Comparison of ENCODE assay signal across 6 cellular contexts in genomic region chr16:5073771-5074170, GRCh38. TPM values are rescaled to one million over a fixed set of nuclear protein-coding genes. Genes with fewer than 3 reads are reported as not detected.
"Had no signal": no experiment of that assay in that cellular context is flagged by ENCODE, and none has a peak within 500 bp of the region (broad histone marks: within the 10 kb centered on the region; RNA-seq: fewer than 3 reads in every experiment).

No MANE protein-coding gene starts in this region.

RNA-seq across cellular contexts. Expression of gene C16orf89, which starts 8.0 kb away (rescaled TPM):
- total RNA-seq: naive thymus-derived CD8-positive, alpha-beta T cell; natural killer cell treated with Interleukin-12 subunit alpha and Interleukin-12 subunit beta and Interleukin-15 and Interleukin-18, amount 100 ng/mL, for 72 hours; neural crest cell; osteocyte; progenitor cell of endocrine pancreas; right lobe of liver had no signal
- polyA plus RNA-seq: naive thymus-derived CD8-positive, alpha-beta T cell had no signal
